24 cellular contexts compared by ENCODE assay signal in the genomic region with DNA sequence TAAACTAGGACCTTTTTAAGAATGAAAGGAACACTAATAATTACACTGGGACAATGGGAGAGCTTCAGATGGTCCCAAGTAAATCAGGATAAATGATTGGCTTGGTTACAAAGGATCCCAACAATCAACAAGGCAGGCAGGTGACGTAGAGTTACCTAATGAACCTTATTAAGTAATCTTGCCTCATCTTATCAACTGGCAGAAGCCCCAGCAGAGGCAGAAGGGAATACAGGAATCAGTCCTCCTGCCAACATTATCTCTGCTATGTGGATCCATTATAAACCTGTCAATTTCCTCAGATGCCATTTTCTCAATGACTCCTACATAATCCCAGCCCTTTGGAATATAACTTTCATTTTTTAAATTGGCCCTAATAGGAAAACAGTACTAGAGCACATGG.
"Had no signal": no experiment of that assay in that cellular context is flagged by ENCODE, and none has a peak within 500 bp of the region (broad histone marks: within the 10 kb centered on the region; RNA-seq: fewer than 3 reads in every experiment).

No MANE protein-coding gene starts in this region.

- H3K9ac ChIP-seq: KMS-11, SK-N-SH had no signal

- H3K4me3 Mint-ChIP-seq: IgD-negative memory B cell had no signal

- DNase-seq: Kasumi-1; MM.1S; NCI-H1105; NCI-H1417; NCI-H1436 treated with DMSO at 0.1 percent for 48 hours; NCI-H1694 treated with DMSO at 0.1 percent for 48 hours; NCI-H1930; NCI-H2081; NCI-H2107; NCI-H2227 treated with DMSO at 0.1 percent for 48 hours; NCI-H524; NCI-H526 treated with DMSO at 0.1 percent for 48 hours; NCI-H748 treated with DMSO at 0.1 percent for 48 hours; NK-92 treated with Interleukin-12 subunit alpha and Interleukin-12 subunit beta, amount 100 ng/mL, for 24 hours; PC-3; SHP77; SK-N-SH; SW 1271 had no signal

- H3K9me3 Mint-ChIP-seq: IgD-negative memory B cell had no signal

- ATAC-seq: K562, Panc1, PC-3 had no signal

- H3K4me3 ChIP-seq: K562 had no signal

- H3K27me3 Mint-ChIP-seq: IgD-negative memory B cell had no signal

- H3K27ac ChIP-seq: HL-60, KMS-11, RWPE1 had no signal

- H3K4me2 ChIP-seq: KMS-11, SK-N-SH had no signal

- H3K9me3 ChIP-seq: SK-N-SH had no signal
